Comparison of ENCODE assay signal across 10 cellular contexts in genomic region chr10:88992945-88993537, GRCh38. TPM values are rescaled to one million over a fixed set of nuclear protein-coding genes. Genes with fewer than 3 reads are reported as not detected.
A peak's percentile ranks its signal among the peaks of the same experiment; 100 is the strongest.
DNase-seq lines count a peak whose midpoint lies in the region; ATAC-seq and TF ChIP-seq lines count a peak whose summit lies in the region.
"Had no signal": no experiment of that assay in that cellular context is flagged by ENCODE, and none has a peak within 500 bp of the region (broad histone marks: within the 10 kb centered on the region; RNA-seq: fewer than 3 reads in every experiment).

No MANE protein-coding gene starts in this region.

- peak overlapping the region; percentile 80 for H3K4me3 Mint-ChIP-seq in activated T-cell treated with anti-CD3 and anti-CD28 coated beads, Interleukin-2, amount 50 U/mL, for 4 hours
- H3K4me3 Mint-ChIP-seq in activated T-helper 17 cell treated with anti-CD3 and anti-CD28 coated beads, Interleukin-2, amount 50 U/mL, for 72 hours = peak overlapping the region; percentile 97
- peak overlapping the region; percentile 66 to 100 (median 71) for H3K4me3 Mint-ChIP-seq in immature natural killer cell
- H3K4me3 Mint-ChIP-seq in osteocyte (ENCODE audit: unreplicated experiment) = no peak overlapping the region

- intact Hi-C loops in tibial artery (cut with DNase I; ENCODE audit: low total_unique reads) = no loop called here

- no peaks in the 10 kb centered on the region for H3K27me3 ChIP-seq in tibial artery

- no peaks in the 10 kb centered on the region for H3K27me3 Mint-ChIP-seq in activated T-cell treated with anti-CD3 and anti-CD28 coated beads, Interleukin-2, amount 50 U/mL, for 4 hours (ENCODE audit: low read depth)
- H3K27me3 Mint-ChIP-seq in activated T-helper 17 cell treated with anti-CD3 and anti-CD28 coated beads, Interleukin-2, amount 50 U/mL, for 72 hours = no peaks in the 10 kb centered on the region
- H3K27me3 Mint-ChIP-seq in immature natural killer cell (ENCODE audit: low read depth in 3 of 3) (peaks cover 0 to 7% (median 3%) of the 10 kb centered on the region in 3 donors), osteocyte (ENCODE audit: unreplicated experiment) (no peaks in the 10 kb centered on the region)

- peaks cover 0 to 76% (median 14%) of the 10 kb centered on the region in 4 donors for H3K4me1 ChIP-seq in tibial artery

- H3K9me3 Mint-ChIP-seq in activated T-cell treated with anti-CD3 and anti-CD28 coated beads, Interleukin-2, amount 50 U/mL, for 4 hours = peaks cover 1% of the 10 kb centered on the region
- no peaks in the 10 kb centered on the region for H3K9me3 Mint-ChIP-seq in activated T-helper 17 cell treated with anti-CD3 and anti-CD28 coated beads, Interleukin-2, amount 50 U/mL, for 72 hours
- H3K9me3 Mint-ChIP-seq in immature natural killer cell = no peaks in the 10 kb centered on the region
- H3K9me3 Mint-ChIP-seq in osteocyte (ENCODE audit: unreplicated experiment) = no peaks in the 10 kb centered on the region

- H3K4me1 Mint-ChIP-seq in activated T-cell treated with anti-CD3 and anti-CD28 coated beads, Interleukin-2, amount 50 U/mL, for 4 hours (ENCODE audit: low read depth) = peaks cover 72% of the 10 kb centered on the region
- H3K4me1 Mint-ChIP-seq in activated T-helper 17 cell treated with anti-CD3 and anti-CD28 coated beads, Interleukin-2, amount 50 U/mL, for 72 hours = peaks cover 37% of the 10 kb centered on the region
- H3K4me1 Mint-ChIP-seq in immature natural killer cell = peaks cover 49 to 72% of the 10 kb centered on the region in 2 donors
- H3K4me1 Mint-ChIP-seq in osteocyte (ENCODE audit: unreplicated experiment) = peaks cover 23% of the 10 kb centered on the region

- no peak for DNase-seq in activated T-cell treated with anti-CD3 and anti-CD28 coated beads, Interleukin-2, amount 50 U/mL, for 4 hours
- DNase-seq in activated T-cell treated with anti-CD3 and anti-CD28 coated beads for 4 hours = no peak
- DNase-seq in immature natural killer cell = no peak
- DNase-seq in tibial artery = no peak
- DNase-seq in pons (ENCODE audit: low spot score) = no peak
- DNase-seq in osteocyte (ENCODE audit: extremely low spot score, unreplicated experiment) = no peak
- DNase-seq: activated CD4-positive, alpha-beta T cell treated with anti-CD3 and anti-CD28 coated beads, Interleukin-2, amount 50 U/mL, for 48 hours had no signal

- H3K9me3 ChIP-seq in tibial artery = no peaks in the 10 kb centered on the region

- ATAC-seq in activated T-cell treated with anti-CD3 and anti-CD28 coated beads, Interleukin-2, amount 50 U/mL, for 4 hours = no peak
- no peak for ATAC-seq in activated T-helper 17 cell treated with anti-CD3 and anti-CD28 coated beads, Interleukin-2, amount 50 U/mL, for 72 hours (replicated peaks)
- no peak for ATAC-seq in GM21737 (IDR thresholded peaks at IDR 0.05; ENCODE audit: unreplicated experiment)

- H3K36me3 ChIP-seq in tibial artery = no peaks in the 10 kb centered on the region

- H3K36me3 Mint-ChIP-seq in activated T-cell treated with anti-CD3 and anti-CD28 coated beads, Interleukin-2, amount 50 U/mL, for 4 hours (ENCODE audit: insufficient read depth) = no peaks in the 10 kb centered on the region
- H3K36me3 Mint-ChIP-seq in activated T-helper 17 cell treated with anti-CD3 and anti-CD28 coated beads, Interleukin-2, amount 50 U/mL, for 72 hours (ENCODE audit: low read depth) = peaks cover 63% of the 10 kb centered on the region
- H3K36me3 Mint-ChIP-seq in immature natural killer cell (peaks cover 0 to 7% (median 0%) of the 10 kb centered on the region in 3 donors), osteocyte (ENCODE audit: unreplicated experiment) (no peaks in the 10 kb centered on the region)

- no peak for TF ChIP-seq CTCF in tibial artery (IDR thresholded peaks at IDR 0.05)
- TF ChIP-seq CTCF in osteocyte (IDR thresholded peaks at IDR 0.05) = no peak

- H3K27ac ChIP-seq in tibial artery = peak overlapping the region; percentile 92 to 93
- H3K27ac ChIP-seq: HL-60 had no signal

- peak overlapping the region; percentile 77 to 93 for H3K4me3 ChIP-seq in tibial artery

- H3K27ac Mint-ChIP-seq in activated T-helper 17 cell treated with anti-CD3 and anti-CD28 coated beads, Interleukin-2, amount 50 U/mL, for 72 hours = peak overlapping the region; percentile 98
- H3K27ac Mint-ChIP-seq in immature natural killer cell (peak overlapping the region in 4 of 6 donors; percentile 37 to 86 (median 77)), osteocyte (ENCODE audit: unreplicated experiment) (no peak overlapping the region)

RNA-seq across cellular contexts. Expression of gene FAS, which starts 2.4 kb away (rescaled TPM):
- total RNA-seq in activated T-cell treated with anti-CD3 and anti-CD28 coated beads, Interleukin-2, amount 50 U/mL, for 4 hours = 10 to 100 TPM; 23.0 to 31.9 (median 30.1) TPM
- 100 to 1,000 TPM; 105 to 121 TPM for total RNA-seq in activated T-helper 17 cell treated with anti-CD3 and anti-CD28 coated beads, Interleukin-2, amount 50 U/mL, for 72 hours
- 10 to 100 TPM in 2 of 3 donors, 1 to 10 TPM in 1; 9.7 to 14.3 (median 11.1) TPM for polyA plus RNA-seq in immature natural killer cell
- 6.9 and 8.8 TPM in 2 replicates for total RNA-seq in osteocyte

RNA-seq across cellular contexts. Expression of gene ACTA2, which starts 40.5 kb away (rescaled TPM):
- total RNA-seq in activated T-cell treated with anti-CD3 and anti-CD28 coated beads, Interleukin-2, amount 50 U/mL, for 4 hours = 1 to 10 TPM; 2.6 to 4.1 (median 2.6) TPM
- total RNA-seq in activated T-helper 17 cell treated with anti-CD3 and anti-CD28 coated beads, Interleukin-2, amount 50 U/mL, for 72 hours = 10 to 100 TPM; 14.6 to 29.6 TPM
- 10 to 100 TPM in 2 of 3 donors, 1 to 10 TPM in 1; 6.9 to 36.2 (median 12.6) TPM for polyA plus RNA-seq in immature natural killer cell
- total RNA-seq in osteocyte = 315 and 329 TPM in 2 replicates

Comparison
In these comparisons a context has a peak if more than half of its experiments do, and no peak if none do; other contexts are left out.
1. RNA of gene ACTA2, which starts 40.5 kb away (total RNA-seq): 315 to 329 TPM in osteocyte; 14.6 to 29.6 TPM in activated T-helper 17 cell treated with anti-CD3 and anti-CD28 coated beads, Interleukin-2, amount 50 U/mL, for 72 hours and 2.6 to 4.1 TPM in activated T-cell treated with anti-CD3 and anti-CD28 coated beads, Interleukin-2, amount 50 U/mL, for 4 hours; every median in the first group is over 10 times any median in the second.